Comparison of ENCODE assay signal across 14 cellular contexts in the genomic region with DNA sequence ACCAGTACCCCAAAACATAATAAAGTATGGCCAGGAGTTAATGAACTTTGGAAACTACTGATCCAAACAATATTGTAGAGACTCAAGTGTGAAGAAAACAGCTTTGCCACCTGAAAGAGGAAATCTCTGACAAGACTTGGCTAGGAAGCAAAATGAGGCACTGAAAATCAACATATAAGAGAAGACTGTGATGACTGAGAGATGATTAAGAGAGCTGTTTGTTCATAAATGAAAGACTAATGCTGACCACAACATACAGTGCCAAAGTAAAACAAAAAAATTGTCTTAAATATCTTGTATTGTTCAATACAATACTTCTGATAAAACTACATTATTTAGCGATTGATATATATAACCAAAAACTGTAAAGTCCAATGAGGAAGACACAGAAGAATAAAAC. TPM values are rescaled to one million over a fixed set of nuclear protein-coding genes. Genes with fewer than 3 reads are reported as not detected.
DNase-seq lines count a peak whose midpoint lies in the region; ATAC-seq, FAIRE-seq and TF ChIP-seq lines count a peak whose summit lies in the region.
"Had no signal": no experiment of that assay in that cellular context is flagged by ENCODE, and none has a peak within 500 bp of the region (broad histone marks: within the 10 kb centered on the region; RNA-seq: fewer than 3 reads in every experiment).

No MANE protein-coding gene starts in this region.

- POLR2A ChIA-PET in CD4-positive, alpha-beta T cell (lab: Charles Lee): interaction anchor here (0.9 kb wide), 1 partner anchor 15 kb away, joined by 3 read pairs; no protein-coding TSS in a partner anchor

- peak overlapping the region; percentile 76 for H3K27ac Mint-ChIP-seq in CD4-positive, alpha-beta T cell
- H3K27ac Mint-ChIP-seq in activated T-helper 17 cell treated with anti-CD3 and anti-CD28 coated beads, Interleukin-2, amount 50 U/mL, for 72 hours: peak overlapping the region; percentile 74
- peak overlapping the region; percentile 55 for H3K27ac Mint-ChIP-seq in mesothelial cell of epicardium
- H3K27ac Mint-ChIP-seq: activated B cell treated with CpG ODN at 0.5 μM for 24 hours had no signal

- no peaks in the 10 kb centered on the region for H3K9me3 ChIP-seq in CD4-positive, alpha-beta T cell (ENCODE audit: control insufficient read depth, low read length)

- FAIRE-seq in H54 (lab: Jason Lieb, UNC): peak; percentile 95

- DNase-seq in CD4-positive, alpha-beta T cell: no peak
- DNase-seq in H54 (ENCODE audit: insufficient read length, low spot score) (no peak), mesothelial cell of epicardium (ENCODE audit: low spot score in 2 of 2, unreplicated experiment in 2 of 2) (no peak), NCI-H748 (lab: John Stamatoyannopoulos, UW; ENCODE audit: unreplicated experiment) (no peak), pons (ENCODE audit: low spot score) (no peak)
- DNase-seq: activated B cell treated with CpG ODN at 0.5 μM for 24 hours, brain microvascular endothelial cell, COR-L47, NCI-H2227 treated with DMSO at 0.1 percent for 48 hours, right cardiac atrium, SW 1271 had no signal

- CTCF ChIA-PET in CD4-positive, alpha-beta T cell (lab: Charles Lee): interaction anchor here (2.1 kb wide), 1 partner anchor 10 kb away, joined by 5 read pairs; no protein-coding TSS in a partner anchor

- H3K4me1 Mint-ChIP-seq in CD4-positive, alpha-beta T cell (ENCODE audit: low read depth): peaks cover 50% of the 10 kb centered on the region
- H3K4me1 Mint-ChIP-seq in activated T-helper 17 cell treated with anti-CD3 and anti-CD28 coated beads, Interleukin-2, amount 50 U/mL, for 72 hours: peaks cover 11% of the 10 kb centered on the region
- H3K4me1 Mint-ChIP-seq in mesothelial cell of epicardium: peaks cover 15% of the 10 kb centered on the region

- H3K9me3 Mint-ChIP-seq in CD4-positive, alpha-beta T cell: no peaks in the 10 kb centered on the region
- no peaks in the 10 kb centered on the region for H3K9me3 Mint-ChIP-seq in activated T-helper 17 cell treated with anti-CD3 and anti-CD28 coated beads, Interleukin-2, amount 50 U/mL, for 72 hours
- H3K9me3 Mint-ChIP-seq in mesothelial cell of epicardium: no peaks in the 10 kb centered on the region
- H3K9me3 Mint-ChIP-seq: activated B cell treated with CpG ODN at 0.5 μM for 24 hours had no signal

- H3K4me3 Mint-ChIP-seq in CD4-positive, alpha-beta T cell: no peak overlapping the region
- peak overlapping the region; percentile 51 for H3K4me3 Mint-ChIP-seq in activated T-helper 17 cell treated with anti-CD3 and anti-CD28 coated beads, Interleukin-2, amount 50 U/mL, for 72 hours
- H3K4me3 Mint-ChIP-seq in mesothelial cell of epicardium: no peak overlapping the region
- H3K4me3 Mint-ChIP-seq: activated B cell treated with CpG ODN at 0.5 μM for 24 hours had no signal

- TF ChIP-seq POLR2A in H54 (IDR thresholded peaks at IDR 0.05; ENCODE audit: low read depth, low read length): no peak

- TF ChIP-seq CTCF in CD4-positive, alpha-beta T cell (IDR thresholded peaks at IDR 0.05): no peak
- no peak for TF ChIP-seq CTCF in mesothelial cell of epicardium (IDR thresholded peaks at IDR 0.05; ENCODE audit: unreplicated experiment)

- no peaks in the 10 kb centered on the region for H3K27me3 Mint-ChIP-seq in CD4-positive, alpha-beta T cell
- no peaks in the 10 kb centered on the region for H3K27me3 Mint-ChIP-seq in activated T-helper 17 cell treated with anti-CD3 and anti-CD28 coated beads, Interleukin-2, amount 50 U/mL, for 72 hours
- H3K27me3 Mint-ChIP-seq in mesothelial cell of epicardium (ENCODE audit: low read depth): no peaks in the 10 kb centered on the region
- H3K27me3 Mint-ChIP-seq: activated B cell treated with CpG ODN at 0.5 μM for 24 hours had no signal

- peaks cover 65% of the 10 kb centered on the region for H3K36me3 Mint-ChIP-seq in CD4-positive, alpha-beta T cell (ENCODE audit: low read depth)
- peaks cover 66% of the 10 kb centered on the region for H3K36me3 Mint-ChIP-seq in activated T-helper 17 cell treated with anti-CD3 and anti-CD28 coated beads, Interleukin-2, amount 50 U/mL, for 72 hours (ENCODE audit: low read depth)
- peaks cover 15% of the 10 kb centered on the region for H3K36me3 Mint-ChIP-seq in mesothelial cell of epicardium

- no peak for ATAC-seq in CD4-positive, alpha-beta T cell (ENCODE audit: poor library complexity)
- ATAC-seq in activated T-helper 17 cell treated with anti-CD3 and anti-CD28 coated beads, Interleukin-2, amount 50 U/mL, for 72 hours (replicated peaks): peak; percentile 73
- no peak for ATAC-seq in GM21447 (IDR thresholded peaks at IDR 0.05; ENCODE audit: unreplicated experiment)
- ATAC-seq in HG03571 (IDR thresholded peaks at IDR 0.05; ENCODE audit: unreplicated experiment): no peak
- ATAC-seq: right cardiac atrium had no signal

- H3K27me3 ChIP-seq in CD4-positive, alpha-beta T cell (ENCODE audit: control insufficient read depth, insufficient read depth, low read length): no peaks in the 10 kb centered on the region
- H3K27me3 ChIP-seq: brain microvascular endothelial cell had no signal

- intact Hi-C loops in CD4-positive, alpha-beta T cell (cut with DNase I, micrococcal nuclease): loop anchor here in 1 of 2 experiments (5.0 kb wide), 1 partner anchor 94 kb away; no protein-coding TSS in a partner anchor

- no peak overlapping the region for H3K27ac ChIP-seq in CD4-positive, alpha-beta T cell (ENCODE audit: low read depth, low read length)
- H3K27ac ChIP-seq: brain microvascular endothelial cell had no signal

RNA-seq across cellular contexts. Expression of a gene that starts 7.2 kb away (rescaled TPM):
- 10 to 100 TPM; 85.2 to 86.8 TPM for total RNA-seq in CD4-positive, alpha-beta T cell
- total RNA-seq in activated T-helper 17 cell treated with anti-CD3 and anti-CD28 coated beads, Interleukin-2, amount 50 U/mL, for 72 hours: 10 to 100 TPM; 41.2 to 46.5 TPM
- total RNA-seq in mesothelial cell of epicardium: 67.9 to 68.6 TPM (median 68.3 TPM) in 3 replicates

RNA-seq across cellular contexts. Expression of a gene that starts 15.2 kb away (rescaled TPM):
- total RNA-seq in CD4-positive, alpha-beta T cell: 1 to 10 TPM; 3.6 to 3.9 TPM
- total RNA-seq in activated T-helper 17 cell treated with anti-CD3 and anti-CD28 coated beads, Interleukin-2, amount 50 U/mL, for 72 hours: 10 to 100 TPM; 10.2 to 14.8 TPM
- 9.6 to 10.4 TPM (median 10.2 TPM) in 3 replicates for total RNA-seq in mesothelial cell of epicardium

RNA-seq across cellular contexts. Expression of a gene that starts 33.3 kb away (rescaled TPM):
- 1 to 10 TPM; 4.8 to 6.0 TPM for total RNA-seq in CD4-positive, alpha-beta T cell
- 10 to 100 TPM in 1 of 2 donors, 1 to 10 TPM in 1; 6.0 to 11.3 TPM for total RNA-seq in activated T-helper 17 cell treated with anti-CD3 and anti-CD28 coated beads, Interleukin-2, amount 50 U/mL, for 72 hours
- total RNA-seq in mesothelial cell of epicardium: 15.7 to 16.7 TPM (median 16.2 TPM) in 3 replicates

RNA-seq across cellular contexts. Expression of a gene that starts 42.9 kb away (rescaled TPM):
- total RNA-seq in CD4-positive, alpha-beta T cell: 10 to 100 TPM; 20.6 to 24.9 TPM
- total RNA-seq in activated T-helper 17 cell treated with anti-CD3 and anti-CD28 coated beads, Interleukin-2, amount 50 U/mL, for 72 hours: 10 to 100 TPM; 35.5 to 42.4 TPM
- 79.6 to 88.1 TPM (median 84.5 TPM) in 3 replicates for total RNA-seq in mesothelial cell of epicardium
